In genomic region chr4:22240814-22241213, GRCh38 we compare ENCODE assay signal across 16 cellular contexts.
DNase-seq lines count a peak whose midpoint lies in the region; ATAC-seq and TF ChIP-seq lines count a peak whose summit lies in the region.
"Had no signal": no experiment of that assay in that cellular context is flagged by ENCODE, and none has a peak within 500 bp of the region (broad histone marks: within the 10 kb centered on the region; RNA-seq: fewer than 3 reads in every experiment).

No MANE protein-coding gene starts in this region.

- no peaks in the 10 kb centered on the region for H3K36me3 Mint-ChIP-seq in T-helper 1 cell treated with Interleukin-12 subunit alpha and Interleukin-12 subunit beta and Interleukin-4 antibody, amounts not matched to agents 30 μg/mL and 1 μg/mL, for 36 hours (ENCODE audit: low read depth)
- no peaks in the 10 kb centered on the region for H3K36me3 Mint-ChIP-seq in activated naive CD4-positive, alpha-beta T cell treated with anti-CD3 and anti-CD28 coated beads, Interleukin-2, amount 10 ng/mL, durations not matched to agents 7 days and 5 days
- no peaks in the 10 kb centered on the region for H3K36me3 Mint-ChIP-seq in activated T-helper 1 cell treated with anti-CD3 and anti-CD28 coated beads, Interleukin-12 subunit alpha, Interleukin-12 subunit beta, Interleukin-2, Interleukin-4 antibody, amounts not matched to agents 30 ng/mL and 10 ng/mL and 1 ng/mL, durations not matched to agents 14 hours and 24 hours and 36 hours (ENCODE audit: low read depth)
- H3K36me3 Mint-ChIP-seq: CD14-positive monocyte; CD8-positive, alpha-beta T cell had no signal

- peaks cover 33% of the 10 kb centered on the region for H3K4me1 Mint-ChIP-seq in T-helper 1 cell treated with Interleukin-12 subunit alpha and Interleukin-12 subunit beta and Interleukin-4 antibody, amounts not matched to agents 30 μg/mL and 1 μg/mL, for 36 hours (ENCODE audit: low read depth)
- peaks cover 45% of the 10 kb centered on the region for H3K4me1 Mint-ChIP-seq in activated naive CD4-positive, alpha-beta T cell treated with anti-CD3 and anti-CD28 coated beads, Interleukin-2, amount 10 ng/mL, durations not matched to agents 7 days and 5 days
- H3K4me1 Mint-ChIP-seq in activated T-helper 1 cell treated with anti-CD3 and anti-CD28 coated beads, Interleukin-12 subunit alpha, Interleukin-12 subunit beta, Interleukin-2, Interleukin-4 antibody, amounts not matched to agents 30 ng/mL and 10 ng/mL and 1 ng/mL, durations not matched to agents 14 hours and 24 hours and 36 hours (ENCODE audit: low read depth): peaks cover 48% of the 10 kb centered on the region
- H3K4me1 Mint-ChIP-seq: CD14-positive monocyte had no signal

- intact Hi-C loops in activated T-helper 1 cell treated with anti-CD3 and anti-CD28 coated beads, Interleukin-12 subunit alpha, Interleukin-12 subunit beta, Interleukin-2, Interleukin-4 antibody, amounts not matched to agents 30 ng/mL and 10 ng/mL and 1 ng/mL, durations not matched to agents 14 hours and 24 hours and 36 hours (cut with micrococcal nuclease): no loop called here
- intact Hi-C loops in mucosa of descending colon (cut with DNase I, micrococcal nuclease): no loop called here

- no peaks in the 10 kb centered on the region for H3K9me3 ChIP-seq in mucosa of descending colon
- H3K9me3 ChIP-seq: HAP-1 had no signal

- ATAC-seq in mucosa of descending colon (peak; percentile 67), omental fat pad (ENCODE audit: low FRiP score) (no peak)
- ATAC-seq: CD8-positive, alpha-beta T cell; GM23338 had no signal

- H3K4me3 ChIP-seq in mucosa of descending colon: no peak overlapping the region
- H3K4me3 ChIP-seq: GM23338, HAP-1 had no signal

- H3K9me3 Mint-ChIP-seq in T-helper 1 cell treated with Interleukin-12 subunit alpha and Interleukin-12 subunit beta and Interleukin-4 antibody, amounts not matched to agents 30 μg/mL and 1 μg/mL, for 36 hours: peaks cover 9% of the 10 kb centered on the region
- peaks cover 6% of the 10 kb centered on the region for H3K9me3 Mint-ChIP-seq in activated naive CD4-positive, alpha-beta T cell treated with anti-CD3 and anti-CD28 coated beads, Interleukin-2, amount 10 ng/mL, durations not matched to agents 7 days and 5 days
- peaks cover 3% of the 10 kb centered on the region for H3K9me3 Mint-ChIP-seq in activated T-helper 1 cell treated with anti-CD3 and anti-CD28 coated beads, Interleukin-12 subunit alpha, Interleukin-12 subunit beta, Interleukin-2, Interleukin-4 antibody, amounts not matched to agents 30 ng/mL and 10 ng/mL and 1 ng/mL, durations not matched to agents 14 hours and 24 hours and 36 hours
- H3K9me3 Mint-ChIP-seq: GM23338 had no signal

- peak overlapping the region; percentile 73 for H3K27ac Mint-ChIP-seq in T-helper 1 cell treated with Interleukin-12 subunit alpha and Interleukin-12 subunit beta and Interleukin-4 antibody, amounts not matched to agents 30 μg/mL and 1 μg/mL, for 36 hours
- H3K27ac Mint-ChIP-seq in activated naive CD4-positive, alpha-beta T cell treated with anti-CD3 and anti-CD28 coated beads, Interleukin-2, amount 10 ng/mL, durations not matched to agents 7 days and 5 days: peak overlapping the region; percentile 85
- peak overlapping the region; percentile 52 for H3K27ac Mint-ChIP-seq in activated T-helper 1 cell treated with anti-CD3 and anti-CD28 coated beads, Interleukin-12 subunit alpha, Interleukin-12 subunit beta, Interleukin-2, Interleukin-4 antibody, amounts not matched to agents 30 ng/mL and 10 ng/mL and 1 ng/mL, durations not matched to agents 14 hours and 24 hours and 36 hours
- H3K27ac Mint-ChIP-seq: CD14-positive monocyte; CD8-positive, alpha-beta T cell; GM23338 had no signal

- H3K36me3 ChIP-seq in mucosa of descending colon (ENCODE audit: low read depth): no peaks in the 10 kb centered on the region
- H3K36me3 ChIP-seq: HAP-1 had no signal

- DNase-seq in T-helper 1 cell (no peak), mucosa of descending colon (no peak), omental fat pad (ENCODE audit: low spot score) (no peak)
- DNase-seq in activated naive CD4-positive, alpha-beta T cell treated with anti-CD3 and anti-CD28 coated beads, Interleukin-2, amount 10 ng/mL, durations not matched to agents 7 days and 5 days: no peak
- no peak for DNase-seq in activated naive CD4-positive, alpha-beta T cell treated with Interleukin-2 at 50 U/mL for 16 hours
- no peak for DNase-seq in activated T-helper 1 cell treated with anti-CD3 and anti-CD28 coated beads, Interleukin-12 subunit alpha, Interleukin-12 subunit beta, Interleukin-2, Interleukin-4 antibody, amounts not matched to agents 30 ng/mL and 10 ng/mL and 1 ng/mL, durations not matched to agents 14 hours and 24 hours and 36 hours (ENCODE audit: low spot score)
- DNase-seq in stimulated activated CD4-positive, alpha-beta T cell treated with anti-CD3 and anti-CD28 coated beads, Interleukin-2, amount 100 ng/mL, for 24 hours: no peak
- DNase-seq: CD8-positive, alpha-beta T cell; COR-L47; DMS153; DMS79 treated with DMSO at 0.1 percent for 48 hours; EL had no signal

- H3K27me3 Mint-ChIP-seq in T-helper 1 cell treated with Interleukin-12 subunit alpha and Interleukin-12 subunit beta and Interleukin-4 antibody, amounts not matched to agents 30 μg/mL and 1 μg/mL, for 36 hours (ENCODE audit: low read depth): no peaks in the 10 kb centered on the region
- H3K27me3 Mint-ChIP-seq in activated naive CD4-positive, alpha-beta T cell treated with anti-CD3 and anti-CD28 coated beads, Interleukin-2, amount 10 ng/mL, durations not matched to agents 7 days and 5 days: no peaks in the 10 kb centered on the region
- no peaks in the 10 kb centered on the region for H3K27me3 Mint-ChIP-seq in activated T-helper 1 cell treated with anti-CD3 and anti-CD28 coated beads, Interleukin-12 subunit alpha, Interleukin-12 subunit beta, Interleukin-2, Interleukin-4 antibody, amounts not matched to agents 30 ng/mL and 10 ng/mL and 1 ng/mL, durations not matched to agents 14 hours and 24 hours and 36 hours (ENCODE audit: insufficient read depth)

- H3K4me1 ChIP-seq in mucosa of descending colon (ENCODE audit: low read depth): no peaks in the 10 kb centered on the region
- H3K4me1 ChIP-seq: HAP-1 had no signal

- CTCF ChIA-PET in activated naive CD4-positive, alpha-beta T cell treated with anti-CD3 and anti-CD28 coated beads, Interleukin-2, amount 10 ng/mL, durations not matched to agents 7 days and 5 days (lab: Charles Lee): interaction anchor here (1.3 kb wide), 1 partner anchor 170 kb away, joined by 3 read pairs; no protein-coding TSS in a partner anchor

- H3K4me3 Mint-ChIP-seq in T-helper 1 cell treated with Interleukin-12 subunit alpha and Interleukin-12 subunit beta and Interleukin-4 antibody, amounts not matched to agents 30 μg/mL and 1 μg/mL, for 36 hours: no peak overlapping the region
- no peak overlapping the region for H3K4me3 Mint-ChIP-seq in activated naive CD4-positive, alpha-beta T cell treated with anti-CD3 and anti-CD28 coated beads, Interleukin-2, amount 10 ng/mL, durations not matched to agents 7 days and 5 days
- H3K4me3 Mint-ChIP-seq in activated T-helper 1 cell treated with anti-CD3 and anti-CD28 coated beads, Interleukin-12 subunit alpha, Interleukin-12 subunit beta, Interleukin-2, Interleukin-4 antibody, amounts not matched to agents 30 ng/mL and 10 ng/mL and 1 ng/mL, durations not matched to agents 14 hours and 24 hours and 36 hours: no peak overlapping the region
- H3K4me3 Mint-ChIP-seq: CD14-positive monocyte; CD8-positive, alpha-beta T cell; GM23338 had no signal

- no peak for TF ChIP-seq CTCF in mucosa of descending colon (IDR thresholded peaks at IDR 0.05)
- no peak for TF ChIP-seq CTCF in omental fat pad (IDR thresholded peaks at IDR 0.05)
